In the genomic region with DNA sequence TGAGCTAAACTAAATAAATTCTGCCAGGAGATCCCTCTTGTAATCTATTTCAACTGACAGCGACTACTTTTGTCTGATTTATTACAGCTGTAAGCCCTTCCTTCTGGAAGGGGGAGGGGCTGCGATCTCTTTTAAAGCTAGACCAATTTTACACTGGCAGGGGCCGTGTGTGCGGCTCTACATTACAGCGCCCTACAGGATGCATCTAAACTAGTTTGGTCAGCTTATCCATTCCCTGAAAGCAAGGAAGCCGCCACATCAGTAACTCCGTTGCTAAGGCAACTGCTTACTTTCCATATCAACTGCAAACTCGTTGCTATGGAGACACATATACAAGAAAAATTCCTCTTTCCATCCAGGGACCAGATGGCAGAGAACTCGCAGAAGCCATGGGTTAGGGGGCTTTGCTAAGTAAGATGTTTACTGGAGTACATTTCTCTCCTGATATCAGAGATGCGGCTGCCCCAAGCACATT, we compare ENCODE assay signal across 8 cellular contexts. TPM values are rescaled to one million over a fixed set of nuclear protein-coding genes. Genes with fewer than 3 reads are reported as not detected.
DNase-seq lines count a peak whose midpoint lies in the region; ATAC-seq and TF ChIP-seq lines count a peak whose summit lies in the region.

No MANE protein-coding gene starts in this region.

- no peaks in the 10 kb centered on the region for H3K36me3 ChIP-seq in A673 (ENCODE audit: insufficient read depth, low read length, poor library complexity, severe bottlenecking)
- no peaks in the 10 kb centered on the region for H3K36me3 ChIP-seq in adrenal gland (replicated peaks in 1 of 2)
- H3K36me3 ChIP-seq in ovary, result no peaks in the 10 kb centered on the region

- intact Hi-C loops in A673 (cut with micrococcal nuclease; ENCODE audit: unreplicated experiment) (no loop called here), adrenal gland (cut with DNase I) (no loop called here), ovary (cut with DNase I) (no loop called here)

- H3K4me1 Mint-ChIP-seq in immature natural killer cell, result peaks cover 81 to 88% of the 10 kb centered on the region in 2 donors

- TF ChIP-seq POLR2A in adrenal gland (IDR thresholded peaks at IDR 0.05) (no peak), ovary (IDR thresholded peaks at IDR 0.05) (no peak)

- ATAC-seq in GM19463 (IDR thresholded peaks at IDR 0.05; ENCODE audit: unreplicated experiment), result no peak

- no peak for TF ChIP-seq EP300 in ovary (IDR thresholded peaks at IDR 0.05)

- POLR2A ChIA-PET in A673 (lab: Charles Lee; ENCODE audit: low non-redundant PET), result no interaction called here

- no peak overlapping the region for H3K4me3 ChIP-seq in A673 (ENCODE audit: low read depth, low read length, poor library complexity, severe bottlenecking)
- no peak overlapping the region for H3K4me3 ChIP-seq in adrenal gland
- H3K4me3 ChIP-seq in ovary, result no peak overlapping the region

- H3K27me3 ChIP-seq in A673 (replicated peaks; ENCODE audit: insufficient read depth, low read depth, low read length, poor library complexity) (no peaks in the 10 kb centered on the region), adrenal gland (no peaks in the 10 kb centered on the region), ovary (no peaks in the 10 kb centered on the region)

- H3K27ac Mint-ChIP-seq in immature natural killer cell, result peak overlapping the region in 4 of 6 donors; percentile 7 to 78 (median 60)

- CTCF ChIA-PET in A673 (lab: Charles Lee), result no interaction called here

- H3K36me3 Mint-ChIP-seq in immature natural killer cell, result peaks cover 0 to 10% (median 0%) of the 10 kb centered on the region in 3 donors

- H3K9me3 ChIP-seq in A673 (ENCODE audit: low read depth, low read length, poor library complexity, severe bottlenecking) (no peaks in the 10 kb centered on the region), adrenal gland (replicated peaks in 1 of 3) (no peaks in the 10 kb centered on the region), ovary (no peaks in the 10 kb centered on the region)

- 21 to 32% (median 28%) methylated on average over 10 of the region's 10 CpGs for WGBS in adrenal gland, 4 donors
- WGBS in ovary, 3 donors, result 11 to 14% (median 12%) methylated on average over 10 of the region's 10 CpGs

- peak overlapping the region in 1 of 5 donors; percentile 30 for H3K4me3 Mint-ChIP-seq in immature natural killer cell

- no peak overlapping the region for H3K27ac ChIP-seq in A673 (ENCODE audit: low read depth, low read length, poor library complexity, severe bottlenecking)
- peak overlapping the region in 3 of 5 donors; percentile 26 to 73 (median 68) for H3K27ac ChIP-seq in adrenal gland
- no peak overlapping the region for H3K27ac ChIP-seq in ovary

- H3K4me1 ChIP-seq in A673 (ENCODE audit: insufficient read depth, low read length, poor library complexity, severe bottlenecking) (no peaks in the 10 kb centered on the region), adrenal gland (replicated peaks in 1 of 2) (peaks cover 9 to 48% of the 10 kb centered on the region in 2 donors), ovary (ENCODE audit: insufficient read depth) (peaks cover 14% of the 10 kb centered on the region)

- BruUV-seq in A673 (replicated peaks; lab: Mats Ljungman, UMichigan), result no TSS peak

- TF ChIP-seq CTCF in A673 (conservative IDR thresholded peaks at IDR 0.05; ENCODE audit: low read depth, low read length) (no peak), adrenal gland (IDR thresholded peaks at IDR 0.05) (no peak), ovary (IDR thresholded peaks at IDR 0.05) (no peak)

- H3K9me3 Mint-ChIP-seq in immature natural killer cell, result no peaks in the 10 kb centered on the region

- peaks cover 2 to 7% (median 3%) of the 10 kb centered on the region in 3 donors for H3K27me3 Mint-ChIP-seq in immature natural killer cell (ENCODE audit: low read depth in 3 of 3)

- DNase-seq in A673 (ENCODE audit: low spot score), result peak; percentile 33
- peak; percentile 41 for DNase-seq in HT1080 (ENCODE audit: low read depth)
- DNase-seq in adrenal gland, result peak in 5 of 7 donors; percentile 51 to 58 (median 55)
- DNase-seq in immature natural killer cell, result peak in 2 of 3 donors; percentile 8 to 14
- no peak for DNase-seq in DMS114 treated with DMSO at 0.1 percent for 48 hours (lab: John Stamatoyannopoulos, UW; ENCODE audit: unreplicated experiment)
- no peak for DNase-seq in SIG-M5 (lab: John Stamatoyannopoulos, UW)
- no peak for DNase-seq in ovary

RNA-seq across cellular contexts. Expression of a gene that starts 17.4 kb away (rescaled TPM):
- total RNA-seq in A673 (2021), result 15.3 and 21.9 TPM in 2 replicates
- 13.9 and 15.6 TPM in 2 replicates for total RNA-seq in HT1080 (2014; rRNA removed; shearing (Covaris generic))
- polyA plus RNA-seq in HT1080 (2015; cell fraction: cytosol; rRNA removed), result 5.5 and 7.7 TPM in 2 replicates
- polyA plus RNA-seq in HT1080 (2015; cell fraction: nucleus; rRNA removed), result 3.0 and 3.9 TPM in 2 replicates
- 100 to 1,000 TPM in 6 of 8 donors, 10 to 100 TPM in 2; 62.2 to 131 (median 105) TPM for total RNA-seq in adrenal gland
- polyA plus RNA-seq in adrenal gland, result 10 to 100 TPM; 10.7 to 33.9 (median 22.0) TPM
- polyA plus RNA-seq in immature natural killer cell, result 100 to 1,000 TPM in 2 of 3 donors, 10 to 100 TPM in 1; 88.6 to 150 (median 102) TPM
- 100 to 1,000 TPM in 4 of 7 donors, 10 to 100 TPM in 3; 56.9 to 172 (median 117) TPM for total RNA-seq in ovary
- polyA plus RNA-seq in ovary, result 10 to 100 TPM; 67.4 to 75.6 TPM

Comparison
In these comparisons a context has a peak if more than half of its experiments do, and no peak if none do; other contexts are left out.
1. DNase-seq: peak in A673 (single experiment), HT1080 (single experiment), adrenal gland (5 of 7) and immature natural killer cell (2 of 3); none in DMS114 treated with DMSO at 0.1 percent for 48 hours (single experiment), SIG-M5 (single experiment) and ovary (0 of 5).
2. H3K27ac ChIP-seq: peak in adrenal gland (3 of 5); none in A673 (single experiment) and ovary (0 of 2).